Comparison of ENCODE assay signal across 1 cellular context in the genomic region with DNA sequence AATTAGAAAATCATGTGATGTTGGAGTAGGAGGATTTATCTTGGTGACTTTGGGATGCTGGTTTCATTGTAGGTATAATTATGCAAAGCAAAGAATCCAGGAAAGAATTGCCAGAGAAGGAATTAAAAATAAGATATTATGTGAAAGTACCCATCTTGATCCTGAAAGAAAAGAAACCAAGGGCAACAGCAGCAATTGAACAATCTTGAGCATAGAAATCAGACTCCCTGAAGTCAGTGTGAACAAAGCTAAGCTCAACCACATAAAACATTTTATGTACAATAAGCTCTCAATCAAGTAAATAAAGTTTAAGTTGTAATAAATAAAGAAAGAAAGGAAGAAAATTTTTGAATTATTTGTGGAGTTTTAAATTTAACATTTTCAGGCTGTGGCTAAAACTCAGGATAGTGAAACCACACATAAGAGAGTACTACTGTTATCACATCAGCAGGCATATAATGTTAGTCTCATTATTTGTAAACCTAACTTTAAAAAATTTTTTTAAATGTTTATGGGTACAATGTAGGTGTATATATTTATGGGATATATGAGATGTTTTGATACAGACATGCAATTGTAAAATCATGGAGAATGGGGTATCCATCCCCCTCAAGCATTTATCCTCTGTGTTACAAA.
TF ChIP-seq lines count a peak whose summit lies in the region.

No MANE protein-coding gene starts in this region.

TF ChIP-seq in HCT116, 20 proteins besides CTCF, POLR2A, EP300 and RAD21 (continued from another document):
- TF ChIP-seq, protein P1, sequence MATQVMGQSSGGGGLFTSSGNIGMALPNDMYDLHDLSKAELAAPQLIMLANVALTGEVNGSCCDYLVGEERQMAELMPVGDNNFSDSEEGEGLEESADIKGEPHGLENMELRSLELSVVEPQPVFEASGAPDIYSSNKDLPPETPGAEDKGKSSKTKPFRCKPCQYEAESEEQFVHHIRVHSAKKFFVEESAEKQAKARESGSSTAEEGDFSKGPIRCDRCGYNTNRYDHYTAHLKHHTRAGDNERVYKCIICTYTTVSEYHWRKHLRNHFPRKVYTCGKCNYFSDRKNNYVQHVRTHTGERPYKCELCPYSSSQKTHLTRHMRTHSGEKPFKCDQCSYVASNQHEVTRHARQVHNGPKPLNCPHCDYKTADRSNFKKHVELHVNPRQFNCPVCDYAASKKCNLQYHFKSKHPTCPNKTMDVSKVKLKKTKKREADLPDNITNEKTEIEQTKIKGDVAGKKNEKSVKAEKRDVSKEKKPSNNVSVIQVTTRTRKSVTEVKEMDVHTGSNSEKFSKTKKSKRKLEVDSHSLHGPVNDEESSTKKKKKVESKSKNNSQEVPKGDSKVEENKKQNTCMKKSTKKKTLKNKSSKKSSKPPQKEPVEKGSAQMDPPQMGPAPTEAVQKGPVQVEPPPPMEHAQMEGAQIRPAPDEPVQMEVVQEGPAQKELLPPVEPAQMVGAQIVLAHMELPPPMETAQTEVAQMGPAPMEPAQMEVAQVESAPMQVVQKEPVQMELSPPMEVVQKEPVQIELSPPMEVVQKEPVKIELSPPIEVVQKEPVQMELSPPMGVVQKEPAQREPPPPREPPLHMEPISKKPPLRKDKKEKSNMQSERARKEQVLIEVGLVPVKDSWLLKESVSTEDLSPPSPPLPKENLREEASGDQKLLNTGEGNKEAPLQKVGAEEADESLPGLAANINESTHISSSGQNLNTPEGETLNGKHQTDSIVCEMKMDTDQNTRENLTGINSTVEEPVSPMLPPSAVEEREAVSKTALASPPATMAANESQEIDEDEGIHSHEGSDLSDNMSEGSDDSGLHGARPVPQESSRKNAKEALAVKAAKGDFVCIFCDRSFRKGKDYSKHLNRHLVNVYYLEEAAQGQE (IDR thresholded peaks at IDR 0.05; ENCODE audit: low read depth), result no peak
- TF ChIP-seq EZH2 (IDR thresholded peaks at IDR 0.05), result no peak
- no peak for TF ChIP-seq SIN3A (IDR thresholded peaks at IDR 0.05; ENCODE audit: low read depth)
